ENCODE assay signal across 8 cellular contexts in the genomic region with DNA sequence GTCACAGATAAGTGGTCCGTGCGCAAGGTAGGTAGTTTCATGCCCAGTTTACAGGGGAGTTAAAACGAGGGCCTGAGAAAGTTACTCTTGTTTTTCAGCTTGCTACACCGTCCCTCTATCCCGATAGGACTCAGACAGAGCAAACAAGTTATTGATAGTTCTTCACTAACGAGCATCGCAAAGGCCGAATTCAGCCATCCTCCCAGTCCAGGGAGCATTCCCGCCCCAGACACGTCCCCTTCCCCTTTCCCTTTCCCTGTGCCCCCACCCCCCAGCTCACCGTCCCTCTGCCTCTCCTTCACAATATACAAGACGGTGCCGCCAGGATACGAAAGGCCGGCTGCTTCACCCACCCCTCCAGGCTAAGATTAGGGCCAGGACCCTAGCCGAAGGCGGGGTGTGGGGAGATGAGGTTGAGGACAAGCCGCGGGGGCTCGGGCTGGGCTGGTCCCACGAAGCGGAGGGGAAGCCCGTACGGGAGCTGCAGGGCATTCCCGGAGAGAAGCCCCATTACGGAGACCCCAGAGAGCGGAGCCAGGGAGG. TPM values are rescaled to one million over a fixed set of nuclear protein-coding genes. Genes with fewer than 3 reads are reported as not detected.
DNase-seq lines count a peak whose midpoint lies in the region; ATAC-seq and TF ChIP-seq lines count a peak whose summit lies in the region.

No MANE protein-coding gene starts in this region.

- H3K4me2 ChIP-seq in KMS-11 = peak overlapping the region; percentile 36; the same call in 1 of the 2 replicates

- H4K20me1 ChIP-seq in KMS-11 (ENCODE audit: insufficient read depth) = no peaks in the 10 kb centered on the region

- in situ Hi-C loops in brain microvascular endothelial cell (cut with HindIII; ENCODE audit: low pct_ligation_motif_present, low sequenced_read_pairs) = no loop called here

- TF ChIP-seq CTCF in KMS-11 (conservative IDR thresholded peaks at IDR 0.05; ENCODE audit: low read depth, low read length) (no peak), brain microvascular endothelial cell (IDR thresholded peaks at IDR 0.05; ENCODE audit: low read depth, low read length, missing control alignments) (no peak), thoracic aorta (IDR thresholded peaks at IDR 0.05) (no peak)

- H3K27ac ChIP-seq in KMS-11 (peak overlapping the region; percentile 16; the same call in 1 of the 2 replicates), brain microvascular endothelial cell (peak overlapping the region; percentile 36), thoracic aorta (peak overlapping the region; percentile 31 to 63)

- H2AFZ ChIP-seq in KMS-11 (ENCODE audit: low read depth) = peak overlapping the region; percentile 87

- no peak overlapping the region for H3K4me3 ChIP-seq in KMS-11 (IDR thresholded peaks at IDR 0.05; ENCODE audit: insufficient read depth, low read depth, low read length)
- H3K4me3 ChIP-seq in brain microvascular endothelial cell (ENCODE audit: low read depth, low read length) = peak overlapping the region; percentile 96
- peak overlapping the region; percentile 98 for H3K4me3 ChIP-seq in thoracic aorta

- DNase-seq in brain microvascular endothelial cell (peak; percentile 11), left lobe of liver (ENCODE audit: low spot score) (peak; percentile 54), thoracic aorta (ENCODE audit: low spot score) (no peak), mucosa of gallbladder (ENCODE audit: low spot score) (no peak)

- ATAC-seq in GM18511 (IDR thresholded peaks at IDR 0.05; ENCODE audit: unreplicated experiment) (peak; percentile 19), left lobe of liver (peak; percentile 19), thoracic aorta (ENCODE audit: insufficient number of reproducible peaks, low FRiP score, low read depth) (no peak), GM18867 (IDR thresholded peaks at IDR 0.05; ENCODE audit: unreplicated experiment) (no peak), HG02642 (IDR thresholded peaks at IDR 0.05; ENCODE audit: poor library complexity, unreplicated experiment) (no peak)

- H3K4me1 ChIP-seq in KMS-11 (ENCODE audit: low read depth, poor library complexity, severe bottlenecking) = peaks cover 8% of the 10 kb centered on the region
- peaks cover 12 to 24% of the 10 kb centered on the region in 2 donors for H3K4me1 ChIP-seq in thoracic aorta (ENCODE audit: control insufficient read depth in 1 of 2, low read depth in 2 of 2)

- no peaks in the 10 kb centered on the region for H3K36me3 ChIP-seq in KMS-11 (ENCODE audit: insufficient read depth)
- peaks cover 11% of the 10 kb centered on the region for H3K36me3 ChIP-seq in brain microvascular endothelial cell (replicated peaks)
- H3K36me3 ChIP-seq in thoracic aorta = peaks cover 5% of the 10 kb centered on the region

- H3K27me3 ChIP-seq in KMS-11 (ENCODE audit: insufficient read depth, low read depth) (no peaks in the 10 kb centered on the region), brain microvascular endothelial cell (replicated peaks) (no peaks in the 10 kb centered on the region), thoracic aorta (replicated peaks; ENCODE audit: insufficient read depth) (no peaks in the 10 kb centered on the region)

- H3K9me3 ChIP-seq in thoracic aorta = no peaks in the 10 kb centered on the region

- H3K79me2 ChIP-seq in KMS-11 (ENCODE audit: insufficient read depth, low read depth) = peaks cover 17% of the 10 kb centered on the region; the same call in 1 of the 2 replicates

- peak overlapping the region; percentile 62; the same call in 1 of the 2 replicates for H3K9ac ChIP-seq in KMS-11

RNA-seq across cellular contexts. Expression of a gene that starts 0.6 kb away (rescaled TPM):
- 51.9 TPM for total RNA-seq in left lobe of liver
- total RNA-seq in thoracic aorta = 100 to 1,000 TPM in 1 of 2 donors, 10 to 100 TPM in 1; 95.9 to 154 TPM
- 113 TPM for total RNA-seq in mucosa of gallbladder

RNA-seq across cellular contexts. Expression of a gene that starts 4.3 kb away (rescaled TPM):
- total RNA-seq in left lobe of liver (1.8 TPM), thoracic aorta (10 to 100 TPM; 10.4 to 14.8 TPM), mucosa of gallbladder (6.6 TPM)

RNA-seq across cellular contexts. Expression of a gene that starts 27.4 kb away (rescaled TPM):
- total RNA-seq in left lobe of liver (12.0 TPM), thoracic aorta (10 to 100 TPM in 1 of 2 donors, 1 to 10 TPM in 1; 6.3 to 12.6 TPM), mucosa of gallbladder (10.1 TPM)

RNA-seq across cellular contexts. Expression of a gene that starts 27.6 kb away (rescaled TPM):
- 49.2 TPM for total RNA-seq in left lobe of liver
- 10 to 100 TPM; 45.2 to 57.5 TPM for total RNA-seq in thoracic aorta
- 125 TPM for total RNA-seq in mucosa of gallbladder

RNA-seq across cellular contexts. Expression of a gene that starts 55.4 kb away (rescaled TPM):
- total RNA-seq in left lobe of liver = 37.3 TPM
- 100 to 1,000 TPM; 155 to 192 TPM for total RNA-seq in thoracic aorta
- total RNA-seq in mucosa of gallbladder = 119 TPM

Comparison
In these comparisons a context has a peak if more than half of its experiments do, and no peak if none do; other contexts are left out.
1. ATAC-seq: peak in GM18511 (single experiment) and left lobe of liver (single experiment); none in thoracic aorta (single experiment), GM18867 (single experiment) and HG02642 (single experiment).
2. DNase-seq: peak in brain microvascular endothelial cell (single experiment) and left lobe of liver (single experiment); none in thoracic aorta (single experiment) and mucosa of gallbladder (single experiment).
3. Peak in every context shown above with its lines, with median percentiles within 50 percentile points of each other: H3K27ac ChIP-seq.